In genomic region chr10:43140414-43140813, GRCh38 we compare ENCODE assay signal across 8 cellular contexts. TPM values are rescaled to one million over a fixed set of nuclear protein-coding genes. Genes with fewer than 3 reads are reported as not detected.
DNase-seq lines count a peak whose midpoint lies in the region; ATAC-seq lines count a peak whose summit lies in the region.

No MANE protein-coding gene starts in this region.

- no peaks in the 10 kb centered on the region for H3K9me3 Mint-ChIP-seq in activated naive CD8-positive, alpha-beta T cell treated with anti-CD3 and anti-CD28 coated beads, Interleukin-2, amount 10 ng/mL, durations not matched to agents 7 days and 5 days
- H3K9me3 Mint-ChIP-seq in naive B cell, result no peaks in the 10 kb centered on the region

- no peaks in the 10 kb centered on the region for H3K27me3 ChIP-seq in BLaER1

- H3K36me3 ChIP-seq in BLaER1, result no peaks in the 10 kb centered on the region

- peaks cover 50% of the 10 kb centered on the region for H4K20me1 ChIP-seq in BLaER1

- peak overlapping the region; percentile 94 for H3K4me3 ChIP-seq in BLaER1

- ATAC-seq in GM19468 (IDR thresholded peaks at IDR 0.05; ENCODE audit: extremely low read depth, unreplicated experiment) (peak; percentile 36), HG03558 (IDR thresholded peaks at IDR 0.05; ENCODE audit: extremely low read depth, unreplicated experiment) (peak; percentile 52), naive B cell (ENCODE audit: low read depth in 2 of 2) (peak; percentile 11)
- peak; percentile 25 for ATAC-seq in activated naive CD8-positive, alpha-beta T cell treated with anti-CD3 and anti-CD28 coated beads, Interleukin-2, amount 10 ng/mL, durations not matched to agents 7 days and 5 days (ENCODE audit: low read depth)

- H3K27ac Mint-ChIP-seq in activated naive CD8-positive, alpha-beta T cell treated with anti-CD3 and anti-CD28 coated beads, Interleukin-2, amount 10 ng/mL, durations not matched to agents 7 days and 5 days, result peak overlapping the region; percentile 99
- peak overlapping the region; percentile 1 to 97 (median 68) for H3K27ac Mint-ChIP-seq in naive B cell

- H3K4me3 Mint-ChIP-seq in activated naive CD8-positive, alpha-beta T cell treated with anti-CD3 and anti-CD28 coated beads, Interleukin-2, amount 10 ng/mL, durations not matched to agents 7 days and 5 days, result peak overlapping the region; percentile 78
- H3K4me3 Mint-ChIP-seq in naive B cell, result peak overlapping the region in 5 of 8 donors; percentile 19 to 99 (median 94)

- DNase-seq in activated naive CD8-positive, alpha-beta T cell treated with anti-CD3 and anti-CD28 coated beads, Interleukin-2, amount 10 ng/mL, durations not matched to agents 7 days and 5 days, result no peak
- DNase-seq in naive B cell (peak; percentile 34), NCI-H128 (lab: John Stamatoyannopoulos, UW; ENCODE audit: unreplicated experiment) (no peak), D341Med (ENCODE audit: low spot score) (no peak)
- DNase-seq in stimulated activated CD4-positive, alpha-beta T cell treated with anti-CD3 and anti-CD28 coated beads, Interleukin-12 subunit alpha, Interleukin-12 subunit beta, amount 100 ng/mL, for 4 hours, result no peak

- H3K9ac ChIP-seq in BLaER1, result no peak overlapping the region

- peaks cover 20% of the 10 kb centered on the region for H3K36me3 Mint-ChIP-seq in activated naive CD8-positive, alpha-beta T cell treated with anti-CD3 and anti-CD28 coated beads, Interleukin-2, amount 10 ng/mL, durations not matched to agents 7 days and 5 days
- H3K36me3 Mint-ChIP-seq in naive B cell, result no peaks in the 10 kb centered on the region

- H3K27me3 Mint-ChIP-seq in activated naive CD8-positive, alpha-beta T cell treated with anti-CD3 and anti-CD28 coated beads, Interleukin-2, amount 10 ng/mL, durations not matched to agents 7 days and 5 days, result no peaks in the 10 kb centered on the region
- H3K27me3 Mint-ChIP-seq in naive B cell, result no peaks in the 10 kb centered on the region

- H3K27ac ChIP-seq in BLaER1, result peak overlapping the region; percentile 4; the same call in 1 of the 2 replicates

- peak overlapping the region; percentile 81 for H3K4me2 ChIP-seq in BLaER1

- POLR2A ChIA-PET in activated naive CD8-positive, alpha-beta T cell treated with anti-CD3 and anti-CD28 coated beads, Interleukin-2, amount 10 ng/mL, durations not matched to agents 7 days and 5 days (lab: Charles Lee), result interaction anchor here (0.6 to 5.7 kb wide), 5 partner anchors 17 to 267 kb away, joined by 3 to 175 read pairs (median 5); no protein-coding TSS in a partner anchor

- peaks cover 54% of the 10 kb centered on the region for H3K4me1 Mint-ChIP-seq in activated naive CD8-positive, alpha-beta T cell treated with anti-CD3 and anti-CD28 coated beads, Interleukin-2, amount 10 ng/mL, durations not matched to agents 7 days and 5 days
- H3K4me1 Mint-ChIP-seq in naive B cell, result peaks cover 56 to 74% (median 56%) of the 10 kb centered on the region in 3 donors

- H3K4me1 ChIP-seq in BLaER1, result peaks cover 61% of the 10 kb centered on the region

- H3K9me3 ChIP-seq in BLaER1, result no peaks in the 10 kb centered on the region

RNA-seq across cellular contexts. Expression of gene CSGALNACT2, which starts 2.2 kb away (rescaled TPM):
- 10 to 100 TPM; 37.2 to 39.5 TPM for total RNA-seq in activated naive CD8-positive, alpha-beta T cell treated with anti-CD3 and anti-CD28 coated beads, Interleukin-2, amount 10 ng/mL, durations not matched to agents 7 days and 5 days
- polyA plus RNA-seq in naive B cell (ENCODE audit: low read depth in 6 of 6), result 10 to 100 TPM in 5 of 6 donors, 1 to 10 TPM in 1; 10.0 to 16.0 (median 12.4) TPM
